27 cellular contexts compared by ENCODE assay signal in genomic region chr6:160438481-160438880, GRCh38.
"Had no signal": no experiment of that assay in that cellular context is flagged by ENCODE, and none has a peak within 500 bp of the region (broad histone marks: within the 10 kb centered on the region; RNA-seq: fewer than 3 reads in every experiment).

No MANE protein-coding gene starts in this region.

- H3K36me3 ChIP-seq: heart left ventricle, left ventricle myocardium inferior, pancreas, suprapubic skin, uterus had no signal

- DNase-seq: glutamatergic neuron; heart left ventricle; islet precursor cell; left colon; left ventricle myocardium inferior; mesendoderm; naive thymus-derived CD8-positive, alpha-beta T cell; nucleus accumbens; pancreas; retina; right cardiac atrium; stimulated activated CD4-positive, alpha-beta T cell treated with anti-CD3 and anti-CD28 coated beads, Interleukin-12 subunit alpha, Interleukin-12 subunit beta, amount 100 ng/mL, for 4 hours; stimulated activated CD4-positive, alpha-beta T cell treated with anti-CD3 and anti-CD28 coated beads, Interleukin-15, amount 100 ng/mL, for 24 hours; stimulated activated CD4-positive, alpha-beta T cell treated with anti-CD3 and anti-CD28 coated beads, Interleukin-2, amount 100 ng/mL, for 24 hours; stimulated activated CD4-positive, alpha-beta T cell treated with anti-CD3 and anti-CD28 coated beads, Interleukin-4, amount 100 ng/mL, for 1 hour; stimulated activated naive B cell treated with anti-CD40 and anti-IgM and Interleukin-4, amounts not matched to agents 10 μg/mL and 1 μg/mL and 100 μg/mL, for 72 hours; tibial artery; uterus had no signal

- H3K4me1 Mint-ChIP-seq: neural crest cell; stimulated activated naive B cell treated with anti-CD40 and anti-IgM and Interleukin-4, amounts not matched to agents 10 μg/mL and 1 μg/mL and 100 μg/mL, for 72 hours had no signal

- H3K4me3 Mint-ChIP-seq: naive thymus-derived CD8-positive, alpha-beta T cell; nephron; neural crest cell; stimulated activated naive B cell treated with anti-CD40 and anti-IgM and Interleukin-4, amounts not matched to agents 10 μg/mL and 1 μg/mL and 100 μg/mL, for 72 hours; stimulated activated naive CD8-positive, alpha-beta T cell treated with anti-CD3 and anti-CD28 coated beads, Interleukin-15, Interleukin-2, amounts not matched to agents 100 ng/mL and 50 ng/mL, for 24 hours; type B pancreatic cell had no signal

- H3K4me3 ChIP-seq: heart left ventricle, left ventricle myocardium inferior, lung, pancreas, skin epidermis, suprapubic skin, thoracic aorta, tibial artery, uterus had no signal

- H3K27ac ChIP-seq: heart left ventricle, left ventricle myocardium inferior, pancreas, skin epidermis, suprapubic skin, thoracic aorta, tibial artery, uterus had no signal

- H3K27me3 Mint-ChIP-seq: progenitor cell of endocrine pancreas had no signal

- H3K27me3 ChIP-seq: pancreas, suprapubic skin, tibial artery, uterus had no signal

- H3K27ac Mint-ChIP-seq: nephron; progenitor cell of endocrine pancreas; stimulated activated naive B cell treated with anti-CD40 and anti-IgM and Interleukin-4, amounts not matched to agents 10 μg/mL and 1 μg/mL and 100 μg/mL, for 72 hours; stimulated activated naive CD8-positive, alpha-beta T cell treated with anti-CD3 and anti-CD28 coated beads, Interleukin-15, Interleukin-2, amounts not matched to agents 100 ng/mL and 50 ng/mL, for 24 hours; type B pancreatic cell had no signal

- H3K36me3 Mint-ChIP-seq: naive thymus-derived CD8-positive, alpha-beta T cell; stimulated activated naive B cell treated with anti-CD40 and anti-IgM and Interleukin-4, amounts not matched to agents 10 μg/mL and 1 μg/mL and 100 μg/mL, for 72 hours; type B pancreatic cell had no signal

- H3K4me1 ChIP-seq: heart left ventricle, left ventricle myocardium inferior, pancreas, suprapubic skin, uterus had no signal

- H3K9me3 Mint-ChIP-seq: naive thymus-derived CD8-positive, alpha-beta T cell; nephron; neural crest cell; stimulated activated naive B cell treated with anti-CD40 and anti-IgM and Interleukin-4, amounts not matched to agents 10 μg/mL and 1 μg/mL and 100 μg/mL, for 72 hours; stimulated activated naive CD8-positive, alpha-beta T cell treated with anti-CD3 and anti-CD28 coated beads, Interleukin-15, Interleukin-2, amounts not matched to agents 100 ng/mL and 50 ng/mL, for 24 hours; type B pancreatic cell had no signal

- H3K9me3 ChIP-seq: heart left ventricle, left ventricle myocardium inferior, pancreas, suprapubic skin, thoracic aorta, tibial artery, uterus had no signal
